In genomic region chr6:27332692-27333641, GRCh38 we compare ENCODE assay signal across 9 cellular contexts. TPM values are rescaled to one million over a fixed set of nuclear protein-coding genes. Genes with fewer than 3 reads are reported as not detected.
DNase-seq lines count a peak whose midpoint lies in the region; ATAC-seq and TF ChIP-seq lines count a peak whose summit lies in the region.
"Had no signal": no experiment of that assay in that cellular context is flagged by ENCODE, and none has a peak within 500 bp of the region (broad histone marks: within the 10 kb centered on the region; RNA-seq: fewer than 3 reads in every experiment).

No MANE protein-coding gene starts in this region.

- ATAC-seq in omental fat pad (ENCODE audit: low FRiP score): no peak
- ATAC-seq in GM18909 (IDR thresholded peaks at IDR 0.05; ENCODE audit: poor library complexity, unreplicated experiment): no peak

- POLR2A ChIA-PET in AG04449 (lab: Yijun Ruan, JAX): interaction anchor here (0.7 kb wide), 1 partner anchor 61 kb away, joined by 3 read pairs; no protein-coding TSS in a partner anchor

- H3K4me3 ChIP-seq in AG04449 (ENCODE audit: low read depth, low read length) (peak overlapping the region; percentile 52), GM23248 (peak overlapping the region; percentile 76), iPS-15b (ENCODE audit: low read depth, low read length) (peak overlapping the region; percentile 88)
- H3K4me3 ChIP-seq: lung had no signal

- TF ChIP-seq CTCF in AG04449 (IDR thresholded peaks at IDR 0.05; ENCODE audit: insufficient read depth, low read length, missing control alignments) (no peak), omental fat pad (IDR thresholded peaks at IDR 0.05) (no peak)

- H3K36me3 ChIP-seq in GM23248 (ENCODE audit: low read depth): no peaks in the 10 kb centered on the region
- no peaks in the 10 kb centered on the region for H3K36me3 ChIP-seq in iPS-15b (ENCODE audit: control insufficient read depth, insufficient read depth, low read length)

- H4K20me1 ChIP-seq in GM23248 (ENCODE audit: insufficient read depth): no peaks in the 10 kb centered on the region

- H3F3A ChIP-seq in GM23248 (ENCODE audit: insufficient read depth): peaks cover 21% of the 10 kb centered on the region

- H3K9ac ChIP-seq in GM23248 (peak overlapping the region; percentile 27; the same call in 1 of the 2 replicates), iPS-15b (ENCODE audit: low read depth, low read length) (no peak overlapping the region)

- DNase-seq in AG04449 (ENCODE audit: low read depth, low spot score) (peak; percentile 24), GM23248 (peak; percentile 50), OCI-M1 (lab: John Stamatoyannopoulos, UW) (peak; percentile 95), omental fat pad (ENCODE audit: low spot score) (no peak)
- peak; percentile 17 for DNase-seq in activated naive CD4-positive, alpha-beta T cell treated with Interleukin-2 at 50 U/mL for 16 hours
- peak; percentile 16 to 28 for DNase-seq in stimulated activated CD4-positive, alpha-beta T cell treated with anti-CD3 and anti-CD28 coated beads, Interleukin-4, amount 100 ng/mL, for 4 hours

- CTCF ChIA-PET in AG04449 (lab: Yijun Ruan, JAX): no interaction called here

- no peaks in the 10 kb centered on the region for H3K79me2 ChIP-seq in GM23248 (ENCODE audit: insufficient read depth)

- H3K9me3 ChIP-seq in GM23248 (ENCODE audit: low read depth) (no peaks in the 10 kb centered on the region), iPS-15b (ENCODE audit: control insufficient read depth, insufficient read depth, low read length) (no peaks in the 10 kb centered on the region)

- no peak overlapping the region for H3K27ac ChIP-seq in GM23248

- peak overlapping the region; percentile 88 for H3K4me2 ChIP-seq in GM23248 (ENCODE audit: unreplicated experiment)

- WGBS in GM23248 (ENCODE audit: low coverage in 1 of 2, low lambda C conversion rate in 2 of 2, missing lambda C conversion rate in 2 of 2), 2 experiments: 6% methylated on average over 32 of the region's 32 CpGs

- peak overlapping the region; percentile 86 for H2AFZ ChIP-seq in GM23248

- no peaks in the 10 kb centered on the region for H3K9me2 ChIP-seq in GM23248 (ENCODE audit: insufficient read depth)

- in situ Hi-C loops in GM23248 (cut with MboI): no loop called here

- H3K4me1 ChIP-seq in GM23248 (ENCODE audit: insufficient read depth): no peaks in the 10 kb centered on the region
- H3K4me1 ChIP-seq in iPS-15b (ENCODE audit: control insufficient read depth, insufficient read depth, low read length): no peaks in the 10 kb centered on the region

- H3K27me3 ChIP-seq in GM23248 (replicated peaks; ENCODE audit: insufficient read depth) (no peaks in the 10 kb centered on the region), iPS-15b (ENCODE audit: control insufficient read depth, insufficient read depth, low read length) (no peaks in the 10 kb centered on the region)

RNA-seq across cellular contexts. Expression of gene POM121L2, which starts 20.9 kb away (rescaled TPM):
- total RNA-seq in GM23248 (2014; rRNA removed; shearing (Covaris generic)): not detected in 2 replicates
- polyA plus RNA-seq in GM23248 (2016; fragmentation: Nextera tagmentation; extraction: Ambion mirVana): not detected in 2 replicates
- total RNA-seq in omental fat pad: not detected
- total RNA-seq: lung had no signal
- polyA plus RNA-seq: lung had no signal

RNA-seq across cellular contexts. Expression of gene ZNF391, which starts 55.6 kb away (rescaled TPM):
- 1.4 and 4.7 TPM in 2 replicates for total RNA-seq in GM23248 (2014; rRNA removed; shearing (Covaris generic))
- 2.3 and 2.4 TPM in 2 replicates for polyA plus RNA-seq in GM23248 (2016; fragmentation: Nextera tagmentation; extraction: Ambion mirVana)
- total RNA-seq in omental fat pad: 1 to 10 TPM in 3 of 4 donors, under 1 TPM in 1; 0.60 to 4.5 (median 1.7) TPM
